In genomic region chr5:1516615-1517601, GRCh38 we compare ENCODE assay signal across 8 cellular contexts. TPM values are rescaled to one million over a fixed set of nuclear protein-coding genes. Genes with fewer than 3 reads are reported as not detected.
A peak's percentile ranks its signal among the peaks of the same experiment; 100 is the strongest.
DNase-seq lines count a peak whose midpoint lies in the region; ATAC-seq, FAIRE-seq and TF ChIP-seq lines count a peak whose summit lies in the region.

No MANE protein-coding gene starts in this region.

- H3K27me3 ChIP-seq in brain microvascular endothelial cell (replicated peaks) (no peaks in the 10 kb centered on the region), right lobe of liver (no peaks in the 10 kb centered on the region)

- peaks cover 13% of the 10 kb centered on the region for H3K36me3 ChIP-seq in brain microvascular endothelial cell (replicated peaks)
- peaks cover 0 to 1% (median 0%) of the 10 kb centered on the region in 4 donors for H3K36me3 ChIP-seq in right lobe of liver

- no peak for TF ChIP-seq POLR2A in right lobe of liver (IDR thresholded peaks at IDR 0.05)

- H3K4me3 ChIP-seq in brain microvascular endothelial cell (ENCODE audit: low read depth, low read length) = no peak overlapping the region
- no peak overlapping the region for H3K4me3 ChIP-seq in right lobe of liver

- intact Hi-C loops in right lobe of liver (cut with DNase I) = no loop called here

- ATAC-seq in right lobe of liver (peak; percentile 21 to 42 (median 38)), GM18867 (IDR thresholded peaks at IDR 0.05; ENCODE audit: unreplicated experiment) (no peak)

- TF ChIP-seq CTCF in brain microvascular endothelial cell (IDR thresholded peaks at IDR 0.05; ENCODE audit: low read depth, low read length, missing control alignments) (no peak), right lobe of liver (IDR thresholded peaks at IDR 0.05) (no peak)

- DNase-seq in activated gamma-delta T cell treated with Interleukin-2 at 50 U/mL for 16 hours = peak; percentile 2
- no peak for DNase-seq in activated gamma-delta T cell (lab: John Stamatoyannopoulos, UW)
- DNase-seq in brain microvascular endothelial cell = peak; percentile 29
- peak; percentile 46 to 52 (median 48) for DNase-seq in right lobe of liver
- no peak for DNase-seq in urothelium cell line (ENCODE audit: low spot score)
- no peak for DNase-seq in NCI-H774 (lab: John Stamatoyannopoulos, UW)
- no peak for DNase-seq in NCI-H2029 (lab: John Stamatoyannopoulos, UW)

- peak; percentile 78 for FAIRE-seq in urothelium cell line (lab: Jason Lieb, UNC)

- in situ Hi-C loops in brain microvascular endothelial cell (cut with HindIII; ENCODE audit: low pct_ligation_motif_present, low sequenced_read_pairs) = no loop called here

- H3K27ac ChIP-seq in brain microvascular endothelial cell (no peak overlapping the region), right lobe of liver (peak overlapping the region in 2 of 3 donors; percentile 24 to 34)

- no peaks in the 10 kb centered on the region for H3K4me1 ChIP-seq in right lobe of liver

- no peaks in the 10 kb centered on the region for H3K9me3 ChIP-seq in right lobe of liver

- WGBS in right lobe of liver (ENCODE audit: insufficient coverage, low coverage, low lambda C conversion rate, missing lambda C conversion rate) = 77% methylated on average over 4 of the region's 19 CpGs

RNA-seq across cellular contexts. Expression of gene LPCAT1, which starts 6.9 kb away (rescaled TPM):
- 10 to 100 TPM in 3 of 6 experiments, 1 to 10 TPM in 3; 6.9 to 38.6 (median 13.1) TPM for total RNA-seq in right lobe of liver

Comparison
In these comparisons a context has a peak if more than half of its experiments do, and no peak if none do; other contexts are left out.
1. DNase-seq: peak in activated gamma-delta T cell treated with Interleukin-2 at 50 U/mL for 16 hours (single experiment), brain microvascular endothelial cell (single experiment) and right lobe of liver (3 of 3); none in activated gamma-delta T cell (single experiment), urothelium cell line (single experiment), NCI-H774 (single experiment) and NCI-H2029 (single experiment).